Comparison of ENCODE assay signal across 10 cellular contexts in genomic region chr2:241616168-241617125, GRCh38. TPM values are rescaled to one million over a fixed set of nuclear protein-coding genes. Genes with fewer than 3 reads are reported as not detected.
DNase-seq lines count a peak whose midpoint lies in the region; ATAC-seq, FAIRE-seq and TF ChIP-seq lines count a peak whose summit lies in the region.
"Had no signal": no experiment of that assay in that cellular context is flagged by ENCODE, and none has a peak within 500 bp of the region (broad histone marks: within the 10 kb centered on the region; RNA-seq: fewer than 3 reads in every experiment).

No MANE protein-coding gene starts in this region.

- peaks cover 0 to 7% of the 10 kb centered on the region in 2 donors for H3K9me3 ChIP-seq in neuronal stem cell (replicated peaks in 1 of 2; ENCODE audit: control insufficient read depth in 2 of 2, insufficient read depth in 1 of 2, low read depth in 1 of 2, low read length in 2 of 2)

- no peak overlapping the region for H2BK15ac ChIP-seq in neuronal stem cell (ENCODE audit: low read length)

- H2AK5ac ChIP-seq in neuronal stem cell (ENCODE audit: low read depth, low read length) = no peak overlapping the region

- peak overlapping the region; percentile 50 for H3K4me3 ChIP-seq in epithelial cell of esophagus (ENCODE audit: low read length)
- no peak overlapping the region for H3K4me3 ChIP-seq in neuronal stem cell (ENCODE audit: low read length in 2 of 2)

- H2AFZ ChIP-seq in neuronal stem cell (ENCODE audit: low read length) = no peak overlapping the region
- H2AFZ ChIP-seq: neural progenitor cell had no signal

- H3K4me2 ChIP-seq in neuronal stem cell (ENCODE audit: insufficient read depth, low read length, poor library complexity, severe bottlenecking) = no peak overlapping the region

- ATAC-seq in HG03039 (IDR thresholded peaks at IDR 0.05; ENCODE audit: unreplicated experiment) = no peak

- peak overlapping the region; percentile 85 for H2BK5ac ChIP-seq in neuronal stem cell (ENCODE audit: low read length)

- H2BK120ac ChIP-seq in neuronal stem cell (ENCODE audit: low read depth, low read length) = no peak overlapping the region

- peaks cover 6% of the 10 kb centered on the region for H3K79me1 ChIP-seq in neuronal stem cell (ENCODE audit: low read depth, low read length)

- peak; percentile 20 for DNase-seq in DMS153 (lab: John Stamatoyannopoulos, UW)
- DNase-seq in NCI-H69 (lab: John Stamatoyannopoulos, UW) = peak; percentile 67
- no peak for DNase-seq in epithelial cell of esophagus (ENCODE audit: low read depth)
- DNase-seq in neuronal stem cell (ENCODE audit: low spot score) = no peak
- no peak for DNase-seq in putamen (ENCODE audit: low spot score)
- DNase-seq in RCC 7860 (ENCODE audit: low spot score) = no peak
- DNase-seq: activated CD8-positive, alpha-beta memory T cell treated with anti-CD3 and anti-CD28 coated beads, Interleukin-2, amount 10 ng/mL, durations not matched to agents 7 days and 5 days; H7 had no signal

- H3K23ac ChIP-seq in neuronal stem cell (ENCODE audit: low read depth, low read length, poor library complexity) = no peak overlapping the region

- WGBS in neuronal stem cell (ENCODE audit: extremely low coverage in 2 of 2, insufficient read length in 2 of 2, insufficient replicate concordance in 1 of 2), 2 donors = no CpG with 5 or more reads among the region's 30 CpGs

- peaks cover 0 to 29% of the 10 kb centered on the region in 2 donors for H3K36me3 ChIP-seq in neuronal stem cell (replicated peaks in 1 of 2; ENCODE audit: control insufficient read depth in 2 of 2, insufficient read depth in 2 of 2, low read length in 2 of 2)
- H3K36me3 ChIP-seq: neural progenitor cell had no signal

- no peaks in the 10 kb centered on the region for H3K27me3 ChIP-seq in neuronal stem cell (ENCODE audit: control insufficient read depth in 3 of 3, insufficient read depth in 3 of 3, low read depth in 1 of 3, low read length in 3 of 3)
- H3K27me3 ChIP-seq: neural progenitor cell had no signal

- no peak overlapping the region for H3K18ac ChIP-seq in neuronal stem cell (ENCODE audit: low read length)

- H4K8ac ChIP-seq in neuronal stem cell (ENCODE audit: low read depth, low read length) = peak overlapping the region; percentile 45

- FAIRE-seq in RCC 7860 (lab: Jason Lieb, UNC) = no peak

- H4K91ac ChIP-seq in neuronal stem cell (ENCODE audit: low read depth, low read length, poor library complexity) = no peak overlapping the region

- H3K4ac ChIP-seq in neuronal stem cell (ENCODE audit: low read length) = no peak overlapping the region

- no peak overlapping the region for H2BK12ac ChIP-seq in neuronal stem cell (ENCODE audit: low read length)

- no peak overlapping the region for H3K27ac ChIP-seq in neuronal stem cell (replicated peaks; ENCODE audit: low read length)
- H3K27ac ChIP-seq: neural progenitor cell had no signal

- no peak overlapping the region for H3K14ac ChIP-seq in neuronal stem cell (ENCODE audit: low read length)

- H3K4me1 ChIP-seq in neuronal stem cell (ENCODE audit: control insufficient read depth in 2 of 2, insufficient read depth in 1 of 2, low read depth in 1 of 2, low read length in 2 of 2) = peaks cover 0 to 2% of the 10 kb centered on the region in 2 donors

- no peak overlapping the region for H3K9ac ChIP-seq in neuronal stem cell (ENCODE audit: low read depth, low read length, poor library complexity)
- H3K9ac ChIP-seq: neural progenitor cell had no signal

- TF ChIP-seq CTCF in epithelial cell of esophagus (IDR thresholded peaks at IDR 0.05; ENCODE audit: insufficient read depth, low read depth, low read length, missing control alignments) = no peak

RNA-seq across cellular contexts. Expression of gene THAP4, which starts 20.5 kb away (rescaled TPM):
- 54.6 TPM for polyA plus RNA-seq in neuronal stem cell (2013, experiment 1 of 2)
- 56.0 TPM for polyA plus RNA-seq in neuronal stem cell (2013, experiment 2 of 2)

RNA-seq across cellular contexts. Expression of gene ATG4B, which starts 21.0 kb away (rescaled TPM):
- 64.1 TPM for polyA plus RNA-seq in neuronal stem cell (2013, experiment 1 of 2)
- 62.1 TPM for polyA plus RNA-seq in neuronal stem cell (2013, experiment 2 of 2)

RNA-seq across cellular contexts. Expression of gene BOK, which starts 57.9 kb away (rescaled TPM):
- polyA plus RNA-seq in neuronal stem cell (2013, experiment 1 of 2) = 5.1 TPM
- polyA plus RNA-seq in neuronal stem cell (2013, experiment 2 of 2) = 4.7 TPM

Comparison
In these comparisons a context has a peak if more than half of its experiments do, and no peak if none do; other contexts are left out.
1. DNase-seq: peak in DMS153 (single experiment) and NCI-H69 (single experiment); none in epithelial cell of esophagus (single experiment), neuronal stem cell (single experiment), putamen (single experiment) and RCC 7860 (single experiment).